1 cellular context compared by ENCODE assay signal in the genomic region with DNA sequence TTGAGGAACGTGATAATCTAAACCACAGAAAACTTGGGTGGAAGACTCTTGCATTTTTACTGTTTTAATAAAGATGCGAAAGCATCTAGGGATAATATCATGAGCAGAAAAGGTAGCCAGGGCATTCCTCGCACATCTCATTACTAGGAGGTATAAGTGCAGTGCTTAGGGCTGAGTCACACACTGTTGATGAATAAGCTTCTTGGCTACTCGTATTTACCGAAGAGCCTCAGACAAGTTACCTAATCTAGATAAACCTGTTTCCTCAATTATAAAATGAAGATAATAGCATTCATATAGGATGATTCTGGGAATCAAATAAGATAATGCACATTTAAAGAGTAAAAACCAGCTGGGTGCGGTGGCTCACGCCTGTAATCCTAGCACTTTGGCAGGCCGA.
TF ChIP-seq lines count a peak whose summit lies in the region.

No MANE protein-coding gene starts in this region.

TF ChIP-seq in H1, 55 proteins besides CTCF, POLR2A, EP300 and RAD21:
- no peak for TF ChIP-seq HDAC2 (IDR thresholded peaks at IDR 0.05; ENCODE audit: borderline replicate concordance in 1 of 2, low read depth in 2 of 2, low read length in 2 of 2)
- no peak for TF ChIP-seq CHD2 (IDR thresholded peaks at IDR 0.05; ENCODE audit: low read length)
- no peak for TF ChIP-seq BACH1 (IDR thresholded peaks at IDR 0.05; ENCODE audit: low read length)
